ENCODE assay signal across 20 cellular contexts in the genomic region with DNA sequence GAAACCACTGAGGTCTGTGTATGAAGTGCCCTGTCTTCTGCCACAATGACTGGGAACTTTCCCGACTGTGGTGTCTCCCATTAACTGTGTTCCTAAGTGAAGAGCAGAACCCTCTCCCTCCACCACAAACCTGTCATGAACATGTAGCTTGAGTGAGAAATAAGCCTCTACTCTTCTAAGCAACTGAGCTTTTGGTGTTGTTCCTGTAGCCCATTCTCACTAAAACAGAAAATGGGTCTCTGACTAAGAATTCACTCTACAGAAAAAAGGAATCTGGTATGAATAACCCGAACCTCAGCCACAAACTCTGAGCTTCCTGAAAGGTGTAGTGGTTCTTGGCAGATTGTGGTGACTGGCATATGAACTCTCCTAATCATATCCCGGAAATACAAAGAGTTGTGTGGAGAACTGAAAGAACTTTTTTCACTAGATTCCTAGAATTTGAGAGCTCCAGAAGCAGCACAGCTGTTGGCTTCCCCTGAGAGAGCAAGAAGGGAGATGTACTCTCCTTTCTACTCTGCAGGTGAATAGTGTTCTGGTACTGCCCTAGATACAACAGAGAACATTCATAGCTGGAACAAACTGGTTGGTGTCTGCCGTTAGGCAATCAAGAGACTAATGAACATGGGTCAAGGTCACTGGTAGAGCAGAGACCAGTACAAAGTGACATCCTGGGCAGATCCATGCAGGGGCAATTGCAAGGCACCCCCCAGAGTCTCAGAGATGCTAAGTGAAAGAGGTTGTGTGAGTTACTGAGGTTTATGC.
DNase-seq lines count a peak whose midpoint lies in the region; ATAC-seq, FAIRE-seq and TF ChIP-seq lines count a peak whose summit lies in the region.
"Had no signal": no experiment of that assay in that cellular context is flagged by ENCODE, and none has a peak within 500 bp of the region (broad histone marks: within the 10 kb centered on the region; RNA-seq: fewer than 3 reads in every experiment).

No MANE protein-coding gene starts in this region.

- ATAC-seq in GM18873 (IDR thresholded peaks at IDR 0.05; ENCODE audit: low FRiP score, unreplicated experiment): peak; percentile 54
- peak; percentile 39 for ATAC-seq in HG03442 (IDR thresholded peaks at IDR 0.05; ENCODE audit: unreplicated experiment)
- no peak for ATAC-seq in HepG2
- ATAC-seq in HG03571 (IDR thresholded peaks at IDR 0.05; ENCODE audit: unreplicated experiment): no peak
- ATAC-seq: body of pancreas had no signal

- TF ChIP-seq EP300 in HepG2 (IDR thresholded peaks at IDR 0.05; ENCODE audit: low read depth in 2 of 2, low read length in 2 of 2) (no peak), HepG2 (CRISPR knock-in tag; IDR thresholded peaks at IDR 0.05; ENCODE audit: borderline replicate concordance) (no peak)

- in situ Hi-C loops in HepG2 (cut with HindIII; ENCODE audit: extremely low pct_ligation_motif_present, low pct_unique_long_range_greater_than_20kb): no loop called here

- H3K27ac Mint-ChIP-seq in T-helper 2 cell treated with Interferon-gamma antibody and Interleukin-4, amounts not matched to agents 5 μg/mL and 100 μg/mL, for 36 hours: no peak overlapping the region
- no peak overlapping the region for H3K27ac Mint-ChIP-seq in CD8-positive, alpha-beta memory T cell
- H3K27ac Mint-ChIP-seq: nephron had no signal

- WGBS in HepG2 (ENCODE audit: low lambda C conversion rate): 51% methylated on average over 2 of the region's 4 CpGs

- TF ChIP-seq CTCF in HepG2 (CRISPR knock-in tag; IDR thresholded peaks at IDR 0.05) (no peak), D721Med (IDR thresholded peaks at IDR 0.05; ENCODE audit: insufficient read depth, missing control alignments) (no peak)

- H3K4me3 Mint-ChIP-seq in T-helper 2 cell treated with Interferon-gamma antibody and Interleukin-4, amounts not matched to agents 5 μg/mL and 100 μg/mL, for 36 hours: no peak overlapping the region
- no peak overlapping the region for H3K4me3 Mint-ChIP-seq in CD8-positive, alpha-beta memory T cell
- H3K4me3 Mint-ChIP-seq: nephron had no signal

- no peak for FAIRE-seq in HepG2 (lab: Jason Lieb, UNC)
- FAIRE-seq in D721Med (lab: Jason Lieb, UNC): no peak

- no peak for TF ChIP-seq RAD21 in HepG2 (CRISPR knock-in tag; IDR thresholded peaks at IDR 0.05)

- H2AFZ ChIP-seq in HepG2 (ENCODE audit: low read length): no peak overlapping the region

- H3K9ac ChIP-seq in HepG2 (ENCODE audit: insufficient read depth, low read depth, low read length): no peak overlapping the region

- no peaks in the 10 kb centered on the region for H4K20me1 ChIP-seq in HepG2 (ENCODE audit: insufficient read depth, low read length)

- H3K36me3 ChIP-seq in HepG2 (replicated peaks in 1 of 2; ENCODE audit: control insufficient read depth in 1 of 2, insufficient read depth in 2 of 2, low read length in 2 of 2): no peaks in the 10 kb centered on the region
- H3K36me3 ChIP-seq in CD8-positive, alpha-beta memory T cell (ENCODE audit: insufficient read depth, low read length): no peaks in the 10 kb centered on the region

- CTCF ChIA-PET in HepG2 (lab: Yijun Ruan, JAX; ENCODE audit: low intra/inter-chr PET ratio, low total read pairs): no interaction called here
- CTCF ChIA-PET in CD8-positive, alpha-beta memory T cell (lab: Charles Lee): no interaction called here

- H3K4me3 ChIP-seq in HepG2 (replicated peaks in 1 of 3; ENCODE audit: insufficient read depth in 1 of 3, low read depth in 2 of 3, low read length in 3 of 3): no peak overlapping the region
- no peak overlapping the region for H3K4me3 ChIP-seq in CD8-positive, alpha-beta memory T cell (ENCODE audit: low read length)
- H3K4me3 ChIP-seq: body of pancreas, lung had no signal

- intact Hi-C loops in HepG2 (cut with micrococcal nuclease; ENCODE audit: unreplicated experiment): no loop called here

- H3K9me3 ChIP-seq in HepG2 (ENCODE audit: low read length): no peaks in the 10 kb centered on the region
- H3K9me3 ChIP-seq in CD8-positive, alpha-beta memory T cell (ENCODE audit: low read length): peaks cover 4% of the 10 kb centered on the region
- H3K9me3 ChIP-seq: body of pancreas had no signal

- no peak for TF ChIP-seq POLR2A in HepG2 (IDR thresholded peaks at IDR 0.05; ENCODE audit: insufficient read depth in 1 of 2, low read depth in 2 of 2, low read length in 2 of 2)

- no peaks in the 10 kb centered on the region for H3K4me1 ChIP-seq in HepG2 (ENCODE audit: insufficient read depth, low read length)
- no peaks in the 10 kb centered on the region for H3K4me1 ChIP-seq in CD8-positive, alpha-beta memory T cell (ENCODE audit: insufficient read depth, low read length)

- H3K27me3 Mint-ChIP-seq in T-helper 2 cell treated with Interferon-gamma antibody and Interleukin-4, amounts not matched to agents 5 μg/mL and 100 μg/mL, for 36 hours (ENCODE audit: low read depth): peaks cover 21% of the 10 kb centered on the region
- peaks cover 4 to 6% of the 10 kb centered on the region in 2 donors for H3K27me3 Mint-ChIP-seq in CD8-positive, alpha-beta memory T cell

- H3K9me3 Mint-ChIP-seq in T-helper 2 cell treated with Interferon-gamma antibody and Interleukin-4, amounts not matched to agents 5 μg/mL and 100 μg/mL, for 36 hours: no peaks in the 10 kb centered on the region
- H3K9me3 Mint-ChIP-seq in CD8-positive, alpha-beta memory T cell: peaks cover 0 to 3% (median 0%) of the 10 kb centered on the region in 5 donors

- no peaks in the 10 kb centered on the region for H3K79me2 ChIP-seq in HepG2 (ENCODE audit: insufficient read depth, low read length)

- no peak overlapping the region for H3K27ac ChIP-seq in HepG2 (ENCODE audit: extremely low read length, insufficient read depth, low read length)
- no peak overlapping the region for H3K27ac ChIP-seq in CD8-positive, alpha-beta memory T cell (ENCODE audit: low read depth, low read length)
- H3K27ac ChIP-seq: 22Rv1, body of pancreas had no signal

- BruUV-seq in HepG2 (replicated peaks; lab: Mats Ljungman, UMichigan): no TSS peak

- peak; percentile 8 for DNase-seq in T-helper 2 cell treated with Interferon-gamma antibody and Interleukin-4, amounts not matched to agents 5 μg/mL and 100 μg/mL, for 36 hours (ENCODE audit: low spot score)
- no peak for DNase-seq in T-helper 2 cell
- no peak for DNase-seq in HepG2 (ENCODE audit: low spot score)
- DNase-seq in D721Med (ENCODE audit: insufficient read length, low spot score): no peak
- DNase-seq in CD8-positive, alpha-beta memory T cell: no peak
- DNase-seq: activated CD4-positive, alpha-beta T cell treated with anti-CD3 and anti-CD28 coated beads, Interleukin-2, amount 50 U/mL, for 4 hours; activated gamma-delta T cell treated with Interleukin-2 at 50 U/mL for 16 hours; body of pancreas; C1 segment of cervical spinal cord; cortex of kidney; MM.1S; NCI-H1930; NCI-H510A; SHP77 treated with DMSO at 0.1 percent for 48 hours had no signal

- POLR2A ChIA-PET in HepG2 (lab: Yijun Ruan, JAX): no interaction called here
- POLR2A ChIA-PET in CD8-positive, alpha-beta memory T cell (lab: Charles Lee): no interaction called here

- H3K36me3 Mint-ChIP-seq in T-helper 2 cell treated with Interferon-gamma antibody and Interleukin-4, amounts not matched to agents 5 μg/mL and 100 μg/mL, for 36 hours (ENCODE audit: low read depth): no peaks in the 10 kb centered on the region
- no peaks in the 10 kb centered on the region for H3K36me3 Mint-ChIP-seq in CD8-positive, alpha-beta memory T cell

- no peaks in the 10 kb centered on the region for H3K27me3 ChIP-seq in HepG2 (ENCODE audit: control insufficient read depth in 1 of 2, insufficient read depth in 2 of 2, low read length in 2 of 2)
- no peaks in the 10 kb centered on the region for H3K27me3 ChIP-seq in CD8-positive, alpha-beta memory T cell (ENCODE audit: insufficient read depth, low read length, poor library complexity, severe bottlenecking)
- H3K27me3 ChIP-seq: body of pancreas had no signal

- H3K4me2 ChIP-seq in HepG2 (ENCODE audit: low read depth, low read length): no peak overlapping the region

- peaks cover 12% of the 10 kb centered on the region for H3K4me1 Mint-ChIP-seq in T-helper 2 cell treated with Interferon-gamma antibody and Interleukin-4, amounts not matched to agents 5 μg/mL and 100 μg/mL, for 36 hours (ENCODE audit: low read depth)
- H3K4me1 Mint-ChIP-seq in CD8-positive, alpha-beta memory T cell: peaks cover 0 to 5% (median 0%) of the 10 kb centered on the region in 3 donors

TF ChIP-seq in HepG2, 621 proteins besides CTCF, POLR2A, EP300 and RAD21:
- TF ChIP-seq HNF4G (IDR thresholded peaks at IDR 0.05; ENCODE audit: borderline replicate concordance, low read depth, low read length) (0 out of 2 replicates have a peak, but pooled peaks have one; percentile 21), HNF4G (CRISPR knock-in tag; IDR thresholded peaks at IDR 0.05; ENCODE audit: borderline replicate concordance, low read depth) (no peak), HNF4A (CRISPR knock-in tag; IDR thresholded peaks at IDR 0.05) (peak; percentile 62)
- TF ChIP-seq, protein P1, sequence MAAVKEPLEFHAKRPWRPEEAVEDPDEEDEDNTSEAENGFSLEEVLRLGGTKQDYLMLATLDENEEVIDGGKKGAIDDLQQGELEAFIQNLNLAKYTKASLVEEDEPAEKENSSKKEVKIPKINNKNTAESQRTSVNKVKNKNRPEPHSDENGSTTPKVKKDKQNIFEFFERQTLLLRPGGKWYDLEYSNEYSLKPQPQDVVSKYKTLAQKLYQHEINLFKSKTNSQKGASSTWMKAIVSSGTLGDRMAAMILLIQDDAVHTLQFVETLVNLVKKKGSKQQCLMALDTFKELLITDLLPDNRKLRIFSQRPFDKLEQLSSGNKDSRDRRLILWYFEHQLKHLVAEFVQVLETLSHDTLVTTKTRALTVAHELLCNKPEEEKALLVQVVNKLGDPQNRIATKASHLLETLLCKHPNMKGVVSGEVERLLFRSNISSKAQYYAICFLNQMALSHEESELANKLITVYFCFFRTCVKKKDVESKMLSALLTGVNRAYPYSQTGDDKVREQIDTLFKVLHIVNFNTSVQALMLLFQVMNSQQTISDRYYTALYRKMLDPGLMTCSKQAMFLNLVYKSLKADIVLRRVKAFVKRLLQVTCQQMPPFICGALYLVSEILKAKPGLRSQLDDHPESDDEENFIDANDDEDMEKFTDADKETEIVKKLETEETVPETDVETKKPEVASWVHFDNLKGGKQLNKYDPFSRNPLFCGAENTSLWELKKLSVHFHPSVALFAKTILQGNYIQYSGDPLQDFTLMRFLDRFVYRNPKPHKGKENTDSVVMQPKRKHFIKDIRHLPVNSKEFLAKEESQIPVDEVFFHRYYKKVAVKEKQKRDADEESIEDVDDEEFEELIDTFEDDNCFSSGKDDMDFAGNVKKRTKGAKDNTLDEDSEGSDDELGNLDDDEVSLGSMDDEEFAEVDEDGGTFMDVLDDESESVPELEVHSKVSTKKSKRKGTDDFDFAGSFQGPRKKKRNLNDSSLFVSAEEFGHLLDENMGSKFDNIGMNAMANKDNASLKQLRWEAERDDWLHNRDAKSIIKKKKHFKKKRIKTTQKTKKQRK (IDR thresholded peaks at IDR 0.05; ENCODE audit: low read length): no peak

Comparison
In these comparisons a context has a peak if more than half of its experiments do, and no peak if none do; other contexts are left out.
1. ATAC-seq: peak in GM18873 (single experiment) and HG03442 (single experiment); none in HepG2 (single experiment) and HG03571 (single experiment).